In genomic region chr15:80844011-80844732, GRCh38 we compare ENCODE assay signal across 15 cellular contexts.
DNase-seq lines count a peak whose midpoint lies in the region; ATAC-seq and TF ChIP-seq lines count a peak whose summit lies in the region.
"Had no signal": no experiment of that assay in that cellular context is flagged by ENCODE, and none has a peak within 500 bp of the region (broad histone marks: within the 10 kb centered on the region; RNA-seq: fewer than 3 reads in every experiment).

No MANE protein-coding gene starts in this region.

- no peak for ATAC-seq in activated CD8-positive, alpha-beta T cell treated with anti-CD3 and anti-CD28 coated beads for 36 hours
- no peak for ATAC-seq in HG03457 (IDR thresholded peaks at IDR 0.05; ENCODE audit: unreplicated experiment)
- ATAC-seq in HG03175 (IDR thresholded peaks at IDR 0.05; ENCODE audit: unreplicated experiment): no peak
- ATAC-seq: Panc1 had no signal

- H3K4me1 Mint-ChIP-seq in activated CD8-positive, alpha-beta T cell treated with anti-CD3 and anti-CD28 coated beads for 36 hours (ENCODE audit: low read depth): no peaks in the 10 kb centered on the region

- intact Hi-C loops in activated CD8-positive, alpha-beta T cell treated with anti-CD3 and anti-CD28 coated beads for 36 hours (cut with micrococcal nuclease): no loop called here

- no peak overlapping the region for H3K4me3 Mint-ChIP-seq in activated CD8-positive, alpha-beta T cell treated with anti-CD3 and anti-CD28 coated beads for 36 hours
- H3K4me3 Mint-ChIP-seq: T-helper 2 cell treated with Interferon-gamma antibody and Interleukin-4, amounts not matched to agents 5 μg/mL and 100 μg/mL, for 36 hours had no signal

- H3K9me3 Mint-ChIP-seq in activated CD8-positive, alpha-beta T cell treated with anti-CD3 and anti-CD28 coated beads for 36 hours: no peaks in the 10 kb centered on the region
- H3K9me3 Mint-ChIP-seq: T-helper 2 cell treated with Interferon-gamma antibody and Interleukin-4, amounts not matched to agents 5 μg/mL and 100 μg/mL, for 36 hours had no signal

- no peak overlapping the region for H3K27ac Mint-ChIP-seq in activated CD8-positive, alpha-beta T cell treated with anti-CD3 and anti-CD28 coated beads for 36 hours
- H3K27ac Mint-ChIP-seq: T-helper 2 cell treated with Interferon-gamma antibody and Interleukin-4, amounts not matched to agents 5 μg/mL and 100 μg/mL, for 36 hours had no signal

- H3K36me3 ChIP-seq in skeletal muscle satellite cell (ENCODE audit: insufficient read depth, low read length): no peaks in the 10 kb centered on the region
- no peaks in the 10 kb centered on the region for H3K36me3 ChIP-seq in HAP-1 (replicated peaks)
- H3K36me3 ChIP-seq: breast epithelium, pancreas, tibial nerve had no signal

- H3K9me3 ChIP-seq in skeletal muscle satellite cell (replicated peaks; ENCODE audit: low read length): no peaks in the 10 kb centered on the region
- H3K9me3 ChIP-seq in HAP-1: no peaks in the 10 kb centered on the region
- H3K9me3 ChIP-seq: breast epithelium, Caco-2, pancreas, tibial nerve had no signal

- H3K4me1 ChIP-seq in skeletal muscle satellite cell (ENCODE audit: control insufficient read depth, insufficient read depth, low read length) (peaks cover 18% of the 10 kb centered on the region), HAP-1 (no peaks in the 10 kb centered on the region)
- H3K4me1 ChIP-seq: breast epithelium, Caco-2, pancreas, tibial nerve had no signal

- H3K4me2 ChIP-seq in skeletal muscle satellite cell (ENCODE audit: low read length): peak overlapping the region; percentile 25

- CTCF ChIA-PET in activated CD8-positive, alpha-beta T cell treated with anti-CD3 and anti-CD28 coated beads for 36 hours (lab: Charles Lee): interaction anchor here (0.6 to 1.0 kb wide), 3 partner anchors 65 to 388 kb away, joined by 3 to 4 read pairs (median 4); partner anchors contain the start of gene CEMIP

- peaks cover 5% of the 10 kb centered on the region for H3K27me3 Mint-ChIP-seq in activated CD8-positive, alpha-beta T cell treated with anti-CD3 and anti-CD28 coated beads for 36 hours

- H3K4me3 ChIP-seq in skeletal muscle satellite cell (ENCODE audit: low read length) (no peak overlapping the region), HAP-1 (no peak overlapping the region)
- H3K4me3 ChIP-seq: breast epithelium, pancreas, tibial nerve had no signal

- in situ Hi-C loops in SK-MEL-5 (cut with HindIII; ENCODE audit: low pct_unique_long_range_greater_than_20kb, low sequenced_read_pairs): no loop called here
- in situ Hi-C loops in HAP-1 (cut with MboI; ENCODE audit: low sequenced_read_pairs): no loop called here

- no peaks in the 10 kb centered on the region for H3K36me3 Mint-ChIP-seq in activated CD8-positive, alpha-beta T cell treated with anti-CD3 and anti-CD28 coated beads for 36 hours (ENCODE audit: low read depth)

- no peak overlapping the region for H3K9ac ChIP-seq in skeletal muscle satellite cell (ENCODE audit: low read depth, low read length)

- DNase-seq in HCEC 1CT (peak; percentile 67), SK-MEL-5 (ENCODE audit: low read depth, low spot score) (peak; percentile 19), fibroblast of peridontal ligament (ENCODE audit: extremely low read depth) (peak; percentile 60), HAP-1 (ENCODE audit: low spot score in 2 of 2) (no peak)
- no peak for DNase-seq in activated CD8-positive, alpha-beta T cell treated with anti-CD3 and anti-CD28 coated beads for 36 hours
- DNase-seq: Caco-2, NCI-H446 treated with DMSO at 0.1 percent for 48 hours, pancreas had no signal

- H3K27me3 ChIP-seq in skeletal muscle satellite cell (ENCODE audit: control insufficient read depth, insufficient read depth, low read length) (peaks cover 10% of the 10 kb centered on the region), HAP-1 (ENCODE audit: low read depth) (no peaks in the 10 kb centered on the region)
- H3K27me3 ChIP-seq: pancreas had no signal

- no peak for TF ChIP-seq CTCF in activated CD8-positive, alpha-beta T cell treated with anti-CD3 and anti-CD28 coated beads for 36 hours (IDR thresholded peaks at IDR 0.05)

- POLR2A ChIA-PET in activated CD8-positive, alpha-beta T cell treated with anti-CD3 and anti-CD28 coated beads for 36 hours (lab: Charles Lee): no interaction called here

Comparison
In these comparisons a context has a peak if more than half of its experiments do, and no peak if none do; other contexts are left out.
1. DNase-seq: peak in HCEC 1CT (single experiment), SK-MEL-5 (single experiment) and fibroblast of peridontal ligament (single experiment); none in activated CD8-positive, alpha-beta T cell treated with anti-CD3 and anti-CD28 coated beads for 36 hours (single experiment) and HAP-1 (0 of 2).